ENCODE assay signal across 8 cellular contexts in genomic region chr17:64965226-64965625, GRCh38. TPM values are rescaled to one million over a fixed set of nuclear protein-coding genes. Genes with fewer than 3 reads are reported as not detected.
DNase-seq lines count a peak whose midpoint lies in the region; ATAC-seq and TF ChIP-seq lines count a peak whose summit lies in the region.
"Not testable (repeated sequence)": the region's sequence is repeated elsewhere in the genome, so short reads cannot be mapped to it uniquely, and the experiment has no call there.

No MANE protein-coding gene starts in this region.

- peak overlapping the region; percentile 74 for H3K27ac Mint-ChIP-seq in CD8-positive, alpha-beta T cell
- H3K27ac Mint-ChIP-seq in nephron progenitor cell, result not testable (repeated sequence)

- not testable (repeated sequence) for ATAC-seq in CD8-positive, alpha-beta T cell

- H3K9me3 Mint-ChIP-seq in CD8-positive, alpha-beta T cell; nephron progenitor cell: not testable (repeated sequence)

- intact Hi-C loops in CD8-positive, alpha-beta T cell (cut with DNase I, micrococcal nuclease), result loop anchor here (1.0 to 10.0 kb wide), 4 partner anchors 87 to 230 kb away; no protein-coding TSS in a partner anchor
- intact Hi-C loops in left ventricle myocardium inferior (cut with micrococcal nuclease), result not testable (repeated sequence)

- not testable (repeated sequence) for H3K9me3 ChIP-seq in CD8-positive, alpha-beta T cell (ENCODE audit: low read length); WERI-Rb-1 (ENCODE audit: severe bottlenecking); left ventricle myocardium inferior (replicated peaks); subcutaneous abdominal adipose tissue (ENCODE audit: control insufficient read depth in 5 of 5, low read length in 5 of 5)

- peaks cover 52% of the 10 kb centered on the region for H3K4me1 ChIP-seq in CD8-positive, alpha-beta T cell (ENCODE audit: insufficient read depth, low read length)
- H3K4me1 ChIP-seq in left ventricle myocardium inferior (peaks cover 25% of the 10 kb centered on the region), subcutaneous abdominal adipose tissue (ENCODE audit: control insufficient read depth in 5 of 5, insufficient read depth in 5 of 5, low read length in 5 of 5) (peaks cover 0 to 31% (median 27%) of the 10 kb centered on the region in 5 donors)

- peaks cover 63% of the 10 kb centered on the region for H3K4me1 Mint-ChIP-seq in CD8-positive, alpha-beta T cell (ENCODE audit: low read depth)
- peaks cover 22% of the 10 kb centered on the region for H3K4me1 Mint-ChIP-seq in nephron progenitor cell

- not testable (repeated sequence) for H3K27me3 ChIP-seq in CD8-positive, alpha-beta T cell (ENCODE audit: insufficient read depth, low read length); WERI-Rb-1 (ENCODE audit: insufficient read depth, low read depth, severe bottlenecking); left ventricle myocardium inferior (ENCODE audit: low read depth); subcutaneous abdominal adipose tissue (ENCODE audit: control insufficient read depth in 5 of 5, insufficient read depth in 4 of 5, low read length in 5 of 5)

- H3K9ac ChIP-seq in subcutaneous abdominal adipose tissue (ENCODE audit: low read length in 5 of 5), result not testable (repeated sequence)

- not testable (repeated sequence) for H3K27me3 Mint-ChIP-seq in CD8-positive, alpha-beta T cell (ENCODE audit: low read depth)
- peaks cover 25% of the 10 kb centered on the region for H3K27me3 Mint-ChIP-seq in nephron progenitor cell (ENCODE audit: low read depth, poor library complexity)

- POLR2A ChIA-PET in CD8-positive, alpha-beta T cell (lab: Charles Lee), result interaction anchor here (0.7 to 1.8 kb wide), 6 partner anchors 9 to 92 kb away, joined by 3 to 12 read pairs (median 4); partner anchors contain the start of genes GNA13 and LRRC37A3

- H3K36me3 Mint-ChIP-seq in CD8-positive, alpha-beta T cell; nephron progenitor cell (ENCODE audit: low read depth): not testable (repeated sequence)

- not testable (repeated sequence) for H3K4me3 ChIP-seq in CD8-positive, alpha-beta T cell (ENCODE audit: low read depth, low read length)
- H3K4me3 ChIP-seq in WERI-Rb-1 (ENCODE audit: low read depth, low read length), result peak overlapping the region; percentile 37; the same call in 1 of the 2 replicates
- peak overlapping the region; percentile 61 for H3K4me3 ChIP-seq in left ventricle myocardium inferior
- H3K4me3 ChIP-seq in subcutaneous abdominal adipose tissue (ENCODE audit: low read depth in 1 of 5, low read length in 5 of 5), result peak overlapping the region in 3 of 5 donors; percentile 50 to 55 (median 52)

- not testable (repeated sequence) for TF ChIP-seq CTCF in CD8-positive, alpha-beta T cell (IDR thresholded peaks at IDR 0.05); WERI-Rb-1 (IDR thresholded peaks at IDR 0.05; ENCODE audit: low read depth, low read length); left ventricle myocardium inferior (IDR thresholded peaks at IDR 0.05; ENCODE audit: borderline replicate concordance); nephron progenitor cell (IDR thresholded peaks at IDR 0.05)

- not testable (repeated sequence) for DNase-seq in CD8-positive, alpha-beta T cell; WERI-Rb-1; left ventricle myocardium inferior; nephron progenitor cell
- DNase-seq in HT-29 (ENCODE audit: low spot score) (peak; percentile 55), NCI-H82 treated with DMSO at 0.1 percent for 48 hours (lab: John Stamatoyannopoulos, UW; ENCODE audit: unreplicated experiment) (peak; percentile 11), astrocyte of the hippocampus (ENCODE audit: low read depth, low spot score) (peak; percentile 30)

- CTCF ChIA-PET in CD8-positive, alpha-beta T cell (lab: Charles Lee), result interaction anchor here (0.7 to 0.9 kb wide), 3 partner anchors 10 to 25 kb away, joined by 3 to 4 read pairs (median 3); no protein-coding TSS in a partner anchor

- H3K36me3 ChIP-seq in CD8-positive, alpha-beta T cell (ENCODE audit: insufficient read depth, low read length); WERI-Rb-1; left ventricle myocardium inferior; subcutaneous abdominal adipose tissue (ENCODE audit: control insufficient read depth in 5 of 5, insufficient read depth in 5 of 5, low read length in 5 of 5): not testable (repeated sequence)

- peak overlapping the region; percentile 40 for H3K27ac ChIP-seq in CD8-positive, alpha-beta T cell (ENCODE audit: low read depth, low read length)
- not testable (repeated sequence) for H3K27ac ChIP-seq in WERI-Rb-1; subcutaneous abdominal adipose tissue (ENCODE audit: low read depth, low read length)
- H3K27ac ChIP-seq in left ventricle myocardium inferior (replicated peaks), result peak overlapping the region; percentile 79

- not testable (repeated sequence) for H3K4me3 Mint-ChIP-seq in CD8-positive, alpha-beta T cell
- peak overlapping the region; percentile 71 for H3K4me3 Mint-ChIP-seq in nephron progenitor cell

RNA-seq across cellular contexts. Expression of gene LRRC37A3, which starts 45.9 kb away (rescaled TPM):
- total RNA-seq in CD8-positive, alpha-beta T cell, result 1 to 10 TPM; 4.1 to 6.2 TPM
- 0.86 and 5.5 TPM in 2 replicates for total RNA-seq in HT-29 (2014; rRNA removed; shearing (Covaris generic))
- total RNA-seq in left ventricle myocardium inferior, result 3.5 TPM
